Comparison of ENCODE assay signal across 8 cellular contexts in the genomic region with DNA sequence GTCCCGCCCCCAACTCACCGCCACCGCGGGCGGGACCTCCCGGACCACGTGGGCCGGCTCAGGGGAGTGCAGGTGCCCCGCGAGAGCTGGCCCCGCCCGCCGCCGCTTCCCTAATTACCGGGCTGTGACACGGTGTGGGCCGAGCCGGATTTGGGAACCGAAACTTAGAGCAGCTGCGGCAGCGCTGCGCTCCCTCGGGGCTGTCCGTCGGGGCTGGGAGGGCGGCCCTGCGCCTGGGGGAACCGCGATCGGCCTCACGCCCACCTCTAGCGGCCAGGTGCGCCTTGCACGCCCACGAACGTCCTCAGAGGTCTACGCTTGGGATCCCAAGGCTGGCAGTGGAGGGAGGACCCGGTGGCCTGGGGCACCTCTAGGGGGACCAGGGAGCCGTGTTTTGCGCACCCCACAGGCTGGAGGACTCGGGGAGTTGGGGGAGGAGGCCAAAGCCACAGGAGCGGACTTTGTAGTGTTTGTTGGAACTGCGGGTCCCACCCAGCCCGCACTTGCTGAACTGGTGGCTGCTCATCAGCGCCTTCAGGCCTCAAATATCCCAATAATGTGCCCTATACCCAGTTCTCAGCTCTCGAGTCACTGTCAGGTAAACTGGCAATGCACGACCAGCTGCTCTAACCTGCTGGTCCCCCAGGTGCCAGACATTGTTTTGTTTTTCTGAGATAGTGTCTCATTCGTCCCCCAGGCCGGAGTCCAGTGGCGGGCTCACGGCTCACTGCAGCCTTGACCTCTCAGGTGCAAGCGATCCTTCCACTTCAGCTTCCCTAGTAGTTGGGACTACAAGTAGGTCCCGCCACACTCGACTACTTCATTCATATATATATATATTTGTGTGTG. TPM values are rescaled to one million over a fixed set of nuclear protein-coding genes. Genes with fewer than 3 reads are reported as not detected.
DNase-seq lines count a peak whose midpoint lies in the region; ATAC-seq and TF ChIP-seq lines count a peak whose summit lies in the region.

No MANE protein-coding gene starts in this region.

- peaks cover 69% of the 10 kb centered on the region for H3K4me1 ChIP-seq in PC-9 (replicated peaks; ENCODE audit: insufficient read depth)
- H3K4me1 ChIP-seq in upper lobe of right lung, result peaks cover 79% of the 10 kb centered on the region

- peaks cover 29% of the 10 kb centered on the region for H4K20me1 ChIP-seq in PC-9 (ENCODE audit: insufficient read depth)

- peak overlapping the region; percentile 83 for H3K27ac Mint-ChIP-seq in activated T-helper 2 cell treated with anti-CD3 and anti-CD28 coated beads, Interferon-gamma antibody, Interleukin-2, Interleukin-4, amounts not matched to agents 10 μg/mL and 5 μg/mL and 100 μg/mL, durations not matched to agents 14 hours and 24 hours and 36 hours
- no peak overlapping the region for H3K27ac Mint-ChIP-seq in glutamatergic neuron (ENCODE audit: unreplicated experiment)

- H3K36me3 ChIP-seq in PC-9 (ENCODE audit: low read depth), result no peaks in the 10 kb centered on the region
- no peaks in the 10 kb centered on the region for H3K36me3 ChIP-seq in upper lobe of right lung

- H3K27ac ChIP-seq in PC-9, result peak overlapping the region; percentile 87
- H3K27ac ChIP-seq in upper lobe of right lung, result peak overlapping the region; percentile 82

- POLR2A ChIA-PET in PC-9 (lab: Charles Lee; ENCODE audit: unreplicated experiment), result no interaction called here

- peak; percentile 56 for ATAC-seq in GM19328 (IDR thresholded peaks at IDR 0.05; ENCODE audit: unreplicated experiment)
- peak; percentile 56 for ATAC-seq in HG03460 (IDR thresholded peaks at IDR 0.05; ENCODE audit: unreplicated experiment)
- peak; percentile 76 for ATAC-seq in upper lobe of right lung

- H3K27me3 ChIP-seq in PC-9 (ENCODE audit: insufficient read depth, low read depth) (no peaks in the 10 kb centered on the region), upper lobe of right lung (no peaks in the 10 kb centered on the region)

- TSS peak; percentile 89 for BruUV-seq in PC-9 (replicated peaks; lab: Mats Ljungman, UMichigan)

- peak overlapping the region; percentile 71 for H2AFZ ChIP-seq in PC-9

- H3K4me2 ChIP-seq in PC-9, result peak overlapping the region; percentile 87

- intact Hi-C loops in PC-9 (cut with micrococcal nuclease; ENCODE audit: unreplicated experiment) (no loop called here), posterior cingulate gyrus (cut with DNase I) (loop anchor here (2.0 to 5.0 kb wide), 2 partner anchors 112 to 128 kb away; partner anchors contain the start of gene GNB1), upper lobe of right lung (cut with DNase I) (no loop called here)
- intact Hi-C loops in activated T-helper 2 cell treated with anti-CD3 and anti-CD28 coated beads, Interferon-gamma antibody, Interleukin-2, Interleukin-4, amounts not matched to agents 10 μg/mL and 5 μg/mL and 100 μg/mL, durations not matched to agents 14 hours and 24 hours and 36 hours (cut with micrococcal nuclease), result no loop called here

- H3K4me3 Mint-ChIP-seq in activated T-helper 2 cell treated with anti-CD3 and anti-CD28 coated beads, Interferon-gamma antibody, Interleukin-2, Interleukin-4, amounts not matched to agents 10 μg/mL and 5 μg/mL and 100 μg/mL, durations not matched to agents 14 hours and 24 hours and 36 hours (ENCODE audit: low read depth), result peak overlapping the region; percentile 74
- H3K4me3 Mint-ChIP-seq in glutamatergic neuron (ENCODE audit: unreplicated experiment), result peak overlapping the region; percentile 71

- no peaks in the 10 kb centered on the region for H3K9me2 ChIP-seq in PC-9 (ENCODE audit: insufficient read depth)

- TF ChIP-seq CTCF in PC-9 (conservative IDR thresholded peaks at IDR 0.05) (peak; percentile 43; the same call in 1 of the 2 replicates), glutamatergic neuron (IDR thresholded peaks at IDR 0.05; ENCODE audit: partially characterized antibody, unreplicated experiment) (no peak), upper lobe of right lung (IDR thresholded peaks at IDR 0.05) (peak; percentile 28)

- H3K79me2 ChIP-seq in PC-9 (ENCODE audit: low read depth), result peaks cover 40% of the 10 kb centered on the region

- CTCF ChIA-PET in PC-9 (lab: Charles Lee), result no interaction called here

- peaks cover 46% of the 10 kb centered on the region for H3K4me1 Mint-ChIP-seq in activated T-helper 2 cell treated with anti-CD3 and anti-CD28 coated beads, Interferon-gamma antibody, Interleukin-2, Interleukin-4, amounts not matched to agents 10 μg/mL and 5 μg/mL and 100 μg/mL, durations not matched to agents 14 hours and 24 hours and 36 hours (ENCODE audit: low read depth)
- peaks cover 21% of the 10 kb centered on the region for H3K4me1 Mint-ChIP-seq in glutamatergic neuron (ENCODE audit: low read depth, unreplicated experiment)

- H3K36me3 Mint-ChIP-seq in activated T-helper 2 cell treated with anti-CD3 and anti-CD28 coated beads, Interferon-gamma antibody, Interleukin-2, Interleukin-4, amounts not matched to agents 10 μg/mL and 5 μg/mL and 100 μg/mL, durations not matched to agents 14 hours and 24 hours and 36 hours (ENCODE audit: low read depth), result peaks cover 23% of the 10 kb centered on the region
- no peaks in the 10 kb centered on the region for H3K36me3 Mint-ChIP-seq in glutamatergic neuron (ENCODE audit: unreplicated experiment)

- peaks cover 53% of the 10 kb centered on the region for H3F3A ChIP-seq in PC-9 (ENCODE audit: insufficient read depth, low read depth)

- DNase-seq in COLO668 (lab: John Stamatoyannopoulos, UW; ENCODE audit: unreplicated experiment), result peak; percentile 94
- DNase-seq in PC-9, result peak; percentile 76 to 87
- DNase-seq in activated T-helper 2 cell treated with anti-CD3 and anti-CD28 coated beads, Interferon-gamma antibody, Interleukin-2, Interleukin-4, amounts not matched to agents 10 μg/mL and 5 μg/mL and 100 μg/mL, durations not matched to agents 14 hours and 24 hours and 36 hours (ENCODE audit: low spot score), result peak; percentile 81
- DNase-seq in glutamatergic neuron, result peak; percentile 51
- peak in 7 of 10 donors; percentile 33 to 90 (median 44) for DNase-seq in posterior cingulate gyrus
- DNase-seq in upper lobe of right lung, result peak; percentile 97

- H3K9me3 ChIP-seq in PC-9 (ENCODE audit: insufficient read depth, low read depth) (no peaks in the 10 kb centered on the region), upper lobe of right lung (no peaks in the 10 kb centered on the region)

- H3K27me3 Mint-ChIP-seq in activated T-helper 2 cell treated with anti-CD3 and anti-CD28 coated beads, Interferon-gamma antibody, Interleukin-2, Interleukin-4, amounts not matched to agents 10 μg/mL and 5 μg/mL and 100 μg/mL, durations not matched to agents 14 hours and 24 hours and 36 hours (ENCODE audit: low read depth), result no peaks in the 10 kb centered on the region
- peaks cover 21% of the 10 kb centered on the region for H3K27me3 Mint-ChIP-seq in glutamatergic neuron (ENCODE audit: unreplicated experiment)

- H3K4me3 ChIP-seq in PC-9 (peak overlapping the region; percentile 93), upper lobe of right lung (peak overlapping the region; percentile 86)

- H3K9me3 Mint-ChIP-seq in activated T-helper 2 cell treated with anti-CD3 and anti-CD28 coated beads, Interferon-gamma antibody, Interleukin-2, Interleukin-4, amounts not matched to agents 10 μg/mL and 5 μg/mL and 100 μg/mL, durations not matched to agents 14 hours and 24 hours and 36 hours, result no peaks in the 10 kb centered on the region
- H3K9me3 Mint-ChIP-seq in glutamatergic neuron (ENCODE audit: unreplicated experiment), result peaks cover 21% of the 10 kb centered on the region

RNA-seq across cellular contexts. Expression of gene NADK, which starts 0.8 kb away (rescaled TPM):
- total RNA-seq in PC-9 (2021) (98.9 and 105 TPM in 2 replicates), glutamatergic neuron (ENCODE audit: unreplicated experiment) (66.0 TPM), upper lobe of right lung (99.2 TPM)
- 81.8 and 84.5 TPM in 2 replicates for total RNA-seq in activated T-helper 2 cell treated with anti-CD3 and anti-CD28 coated beads, Interferon-gamma antibody, Interleukin-2, Interleukin-4, amounts not matched to agents 10 μg/mL and 5 μg/mL and 100 μg/mL, durations not matched to agents 14 hours and 24 hours and 36 hours

RNA-seq across cellular contexts. Expression of gene CDK11A, which starts 54.9 kb away (rescaled TPM):
- total RNA-seq in PC-9 (2021) (36.2 and 42.2 TPM in 2 replicates), glutamatergic neuron (ENCODE audit: unreplicated experiment) (62.8 TPM), upper lobe of right lung (51.7 TPM)
- 58.5 and 63.1 TPM in 2 replicates for total RNA-seq in activated T-helper 2 cell treated with anti-CD3 and anti-CD28 coated beads, Interferon-gamma antibody, Interleukin-2, Interleukin-4, amounts not matched to agents 10 μg/mL and 5 μg/mL and 100 μg/mL, durations not matched to agents 14 hours and 24 hours and 36 hours

Comparison
In these comparisons a context has a peak if more than half of its experiments do, and no peak if none do; other contexts are left out.
1. Peak in every context shown above with its lines: DNase-seq, ATAC-seq, H3K4me3 ChIP-seq and H3K27ac ChIP-seq.
2. DNase-seq: peak in every context shown above with its lines; median percentile 97 in upper lobe of right lung; 94 in COLO668; 82 in PC-9; 81 in activated T-helper 2 cell treated with anti-CD3 and anti-CD28 coated beads, Interferon-gamma antibody, Interleukin-2, Interleukin-4, amounts not matched to agents 10 μg/mL and 5 μg/mL and 100 μg/mL, durations not matched to agents 14 hours and 24 hours and 36 hours; 51 in glutamatergic neuron; 44 in posterior cingulate gyrus.